ENCODE assay signal across 8 cellular contexts in genomic region chr18:13136689-13137040, GRCh38.
DNase-seq lines count a peak whose midpoint lies in the region; ATAC-seq and TF ChIP-seq lines count a peak whose summit lies in the region.

No MANE protein-coding gene starts in this region.

- H3K4me1 ChIP-seq in heart right ventricle (peaks cover 0 to 22% (median 11%) of the 10 kb centered on the region in 9 donors), prostate gland (replicated peaks) (no peaks in the 10 kb centered on the region)

- H3K4me3 ChIP-seq in HFF-Myc (replicated peaks; ENCODE audit: low read depth, low read length), result peak overlapping the region; percentile 39
- H3K4me3 ChIP-seq in WERI-Rb-1 (ENCODE audit: low read depth, low read length), result peak overlapping the region; percentile 54
- H3K4me3 ChIP-seq in heart right ventricle, result peak overlapping the region; percentile 54 to 78 (median 73)
- peak overlapping the region; percentile 36 to 53 for H3K4me3 ChIP-seq in prostate gland

- H3K9me3 ChIP-seq in WERI-Rb-1 (ENCODE audit: severe bottlenecking) (no peaks in the 10 kb centered on the region), heart right ventricle (peaks cover 0 to 5% (median 0%) of the 10 kb centered on the region in 11 donors), prostate gland (no peaks in the 10 kb centered on the region)

- TF ChIP-seq POLR2A in prostate gland (IDR thresholded peaks at IDR 0.05), result no peak

- peak; percentile 28 for DNase-seq in EL
- DNase-seq in HFF-Myc (ENCODE audit: extremely low read depth, low read depth), result no peak
- no peak for DNase-seq in WERI-Rb-1
- peak in 1 of 2 donors; percentile 48 for DNase-seq in heart right ventricle
- no peak for DNase-seq in prostate gland (ENCODE audit: low spot score)
- no peak for DNase-seq in A172 (ENCODE audit: low spot score)

- no peaks in the 10 kb centered on the region for H3K27me3 ChIP-seq in WERI-Rb-1 (ENCODE audit: insufficient read depth, low read depth, severe bottlenecking)
- H3K27me3 ChIP-seq in heart right ventricle, result peaks cover 0 to 18% (median 0%) of the 10 kb centered on the region in 7 donors
- no peaks in the 10 kb centered on the region for H3K27me3 ChIP-seq in prostate gland (replicated peaks; ENCODE audit: insufficient read depth)

- 0 out of 2 replicates have a peak overlapping the region, but pooled peaks have one; percentile 31 for H3K27ac ChIP-seq in WERI-Rb-1
- H3K27ac ChIP-seq in heart right ventricle, result peak overlapping the region; percentile 56 to 81 (median 75)
- H3K27ac ChIP-seq in prostate gland, result peak overlapping the region; percentile 48

- intact Hi-C loops in heart right ventricle (cut with DNase I) (no loop called here), prostate gland (cut with DNase I) (no loop called here)

- ATAC-seq in heart right ventricle (peak; percentile 27 to 69 (median 38)), HG03457 (IDR thresholded peaks at IDR 0.05; ENCODE audit: unreplicated experiment) (no peak), HG03521 (IDR thresholded peaks at IDR 0.05; ENCODE audit: unreplicated experiment) (no peak)

- TF ChIP-seq CTCF in HFF-Myc (IDR thresholded peaks at IDR 0.05; ENCODE audit: low read depth, low read length, missing control alignments) (no peak), WERI-Rb-1 (IDR thresholded peaks at IDR 0.05; ENCODE audit: low read depth, low read length) (no peak), heart right ventricle (IDR thresholded peaks at IDR 0.05) (no peak), prostate gland (IDR thresholded peaks at IDR 0.05) (no peak)

- WGBS in heart right ventricle, 2 donors, result 0 to 37% methylated on average over 35 of the region's 35 CpGs
- 2% methylated on average over 23 of the region's 35 CpGs for WGBS in prostate gland

- no peaks in the 10 kb centered on the region for H3K36me3 ChIP-seq in WERI-Rb-1
- H3K36me3 ChIP-seq in heart right ventricle, result no peaks in the 10 kb centered on the region
- no peaks in the 10 kb centered on the region for H3K36me3 ChIP-seq in prostate gland

Comparison
In these comparisons a context has a peak if more than half of its experiments do, and no peak if none do; other contexts are left out.
1. ATAC-seq: peak in heart right ventricle (8 of 8); none in HG03457 (single experiment) and HG03521 (single experiment).
2. Peak in every context shown above with its lines, with median percentiles within 50 percentile points of each other: H3K4me3 ChIP-seq and H3K27ac ChIP-seq.